Comparison of ENCODE assay signal across 19 cellular contexts in the genomic region with DNA sequence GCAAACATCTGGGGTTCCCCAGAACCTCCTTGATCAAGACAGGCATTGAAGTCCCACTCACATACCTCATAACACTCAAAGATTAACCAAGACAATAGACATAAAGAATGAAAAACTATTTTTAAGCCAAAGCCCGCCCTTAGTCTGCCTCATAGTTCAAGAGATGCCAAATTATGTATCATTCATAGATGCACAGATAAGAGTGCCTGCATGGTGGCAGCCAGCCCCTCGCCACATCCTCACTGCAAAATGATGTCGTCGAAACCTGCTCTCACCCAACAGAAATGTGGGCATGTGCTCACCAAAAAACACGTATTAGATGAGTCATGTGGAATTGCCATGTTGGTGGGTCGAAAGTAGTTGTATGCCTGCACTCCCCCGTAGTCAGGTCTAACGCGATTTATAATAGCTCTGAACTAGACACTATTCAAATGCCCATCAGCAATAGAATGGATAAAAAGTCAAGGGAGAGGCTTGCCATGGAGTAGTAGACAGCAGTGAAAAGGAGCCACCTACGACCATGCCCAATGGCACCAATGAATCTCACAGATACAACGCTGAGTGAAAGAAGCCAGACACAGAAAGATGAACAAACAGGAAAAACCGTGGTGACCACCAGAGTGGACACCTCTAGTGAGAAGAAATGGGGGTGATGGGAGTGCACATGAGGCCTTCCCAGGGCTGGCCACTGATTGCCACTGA.
A peak's percentile ranks its signal among the peaks of the same experiment; 100 is the strongest.
DNase-seq lines count a peak whose midpoint lies in the region; ATAC-seq, FAIRE-seq and TF ChIP-seq lines count a peak whose summit lies in the region.
"Had no signal": no experiment of that assay in that cellular context is flagged by ENCODE, and none has a peak within 500 bp of the region (broad histone marks: within the 10 kb centered on the region; RNA-seq: fewer than 3 reads in every experiment).

No MANE protein-coding gene starts in this region.

- H3K4me3 ChIP-seq in AG10803 (ENCODE audit: low read length) = no peak overlapping the region
- no peak overlapping the region for H3K4me3 ChIP-seq in astrocyte (ENCODE audit: insufficient read depth, low read depth, low read length)
- no peak overlapping the region for H3K4me3 ChIP-seq in ovary
- H3K4me3 ChIP-seq in lower lobe of right lung = no peak overlapping the region
- H3K4me3 ChIP-seq: A549, Peyer's patch had no signal

- H3K36me3 Mint-ChIP-seq in activated CD8-positive, alpha-beta T cell treated with anti-CD3 and anti-CD28 coated beads for 36 hours (ENCODE audit: low read depth) = no peaks in the 10 kb centered on the region
- H3K36me3 Mint-ChIP-seq in activated CD8-positive, alpha-beta T cell treated with anti-CD3 and anti-CD28 coated beads, Interleukin-2, amount 10 ng/mL, durations not matched to agents 7 days and 5 days (ENCODE audit: low read depth) = no peaks in the 10 kb centered on the region
- H3K36me3 Mint-ChIP-seq in astrocyte (ENCODE audit: low read depth, unreplicated experiment) = peaks cover 1% of the 10 kb centered on the region

- ATAC-seq in activated CD8-positive, alpha-beta T cell treated with anti-CD3 and anti-CD28 coated beads for 36 hours = peak; percentile 68
- no peak for ATAC-seq in activated CD8-positive, alpha-beta T cell treated with anti-CD3 and anti-CD28 coated beads, Interleukin-2, amount 10 ng/mL, durations not matched to agents 7 days and 5 days
- ATAC-seq in lower lobe of right lung = no peak
- ATAC-seq: A549, HCT116 had no signal

- H4K20me1 ChIP-seq in astrocyte (ENCODE audit: insufficient read depth, low read length) = no peaks in the 10 kb centered on the region

- H3K36me3 ChIP-seq in astrocyte (ENCODE audit: insufficient read depth, low read length) = no peaks in the 10 kb centered on the region
- H3K36me3 ChIP-seq in ovary = no peaks in the 10 kb centered on the region
- H3K36me3 ChIP-seq in lower lobe of right lung = no peaks in the 10 kb centered on the region
- H3K36me3 ChIP-seq: Peyer's patch had no signal

- H3K79me2 ChIP-seq in astrocyte (ENCODE audit: insufficient read depth, low read length) = no peaks in the 10 kb centered on the region

- H3K9me3 ChIP-seq in astrocyte (ENCODE audit: insufficient read depth, low read depth, low read length) (no peaks in the 10 kb centered on the region), ovary (no peaks in the 10 kb centered on the region), lower lobe of right lung (no peaks in the 10 kb centered on the region)
- H3K9me3 ChIP-seq: A549, Caco-2, Peyer's patch had no signal

- FAIRE-seq in HTR-8/SVneo (lab: Jason Lieb, UNC) (peak; percentile 62), astrocyte (lab: Jason Lieb, UNC) (no peak)
- FAIRE-seq: A549, GM12892 had no signal

- no peak for TF ChIP-seq EP300 in ovary (IDR thresholded peaks at IDR 0.05)

- no peak for TF ChIP-seq CTCF in activated CD8-positive, alpha-beta T cell treated with anti-CD3 and anti-CD28 coated beads for 36 hours (IDR thresholded peaks at IDR 0.05)
- TF ChIP-seq CTCF in AG10803 (conservative IDR thresholded peaks at IDR 0.05; ENCODE audit: low read length) (no peak), astrocyte (IDR thresholded peaks at IDR 0.05; ENCODE audit: insufficient read depth, low read depth, low read length) (no peak), ovary (IDR thresholded peaks at IDR 0.05) (no peak), lower lobe of right lung (IDR thresholded peaks at IDR 0.05) (no peak)

- CTCF ChIA-PET in activated CD8-positive, alpha-beta T cell treated with anti-CD3 and anti-CD28 coated beads for 36 hours (lab: Charles Lee) = no interaction called here
- CTCF ChIA-PET in activated CD8-positive, alpha-beta T cell treated with anti-CD3 and anti-CD28 coated beads, Interleukin-2, amount 10 ng/mL, durations not matched to agents 7 days and 5 days (lab: Charles Lee) = no interaction called here

- no peaks in the 10 kb centered on the region for H3K9me3 Mint-ChIP-seq in activated CD8-positive, alpha-beta T cell treated with anti-CD3 and anti-CD28 coated beads for 36 hours
- H3K9me3 Mint-ChIP-seq in activated CD8-positive, alpha-beta T cell treated with anti-CD3 and anti-CD28 coated beads, Interleukin-2, amount 10 ng/mL, durations not matched to agents 7 days and 5 days (ENCODE audit: insufficient read depth) = no peaks in the 10 kb centered on the region
- H3K9me3 Mint-ChIP-seq in astrocyte (ENCODE audit: unreplicated experiment) = peaks cover 2% of the 10 kb centered on the region

- H3K4me1 ChIP-seq in astrocyte (ENCODE audit: insufficient read depth, low read length) (no peaks in the 10 kb centered on the region), ovary (ENCODE audit: insufficient read depth) (no peaks in the 10 kb centered on the region), lower lobe of right lung (no peaks in the 10 kb centered on the region)
- H3K4me1 ChIP-seq: A549, Caco-2, Peyer's patch had no signal

- DNase-seq in activated CD8-positive, alpha-beta T cell treated with anti-CD3 and anti-CD28 coated beads for 36 hours = peak; percentile 39
- no peak for DNase-seq in activated CD8-positive, alpha-beta T cell treated with anti-CD3 and anti-CD28 coated beads, Interleukin-2, amount 10 ng/mL, durations not matched to agents 7 days and 5 days
- peak; percentile 24 for DNase-seq in AG10803 (ENCODE audit: low read depth)
- DNase-seq in HTR-8/SVneo (ENCODE audit: insufficient read length, low spot score) = no peak
- DNase-seq in astrocyte (ENCODE audit: low read depth) = peak; percentile 47
- no peak for DNase-seq in NCI-H2196 treated with DMSO at 0.1 percent for 48 hours (lab: John Stamatoyannopoulos, UW; ENCODE audit: unreplicated experiment)
- no peak for DNase-seq in ovary
- no peak for DNase-seq in lower lobe of right lung
- DNase-seq: AML-193, Caco-2, GDM1, NCI-H1930, NCI-H2171, NCI-H774, Peyer's patch had no signal

- H2AFZ ChIP-seq in astrocyte (ENCODE audit: low read depth, low read length) = no peak overlapping the region

- H3K27me3 Mint-ChIP-seq in activated CD8-positive, alpha-beta T cell treated with anti-CD3 and anti-CD28 coated beads for 36 hours = no peaks in the 10 kb centered on the region
- H3K27me3 Mint-ChIP-seq in activated CD8-positive, alpha-beta T cell treated with anti-CD3 and anti-CD28 coated beads, Interleukin-2, amount 10 ng/mL, durations not matched to agents 7 days and 5 days (ENCODE audit: low read depth) = no peaks in the 10 kb centered on the region
- peaks cover 30% of the 10 kb centered on the region for H3K27me3 Mint-ChIP-seq in astrocyte (ENCODE audit: low read depth, unreplicated experiment)

- TF ChIP-seq POLR2A in ovary (IDR thresholded peaks at IDR 0.05) = no peak

- POLR2A ChIA-PET in activated CD8-positive, alpha-beta T cell treated with anti-CD3 and anti-CD28 coated beads for 36 hours (lab: Charles Lee) = no interaction called here
- POLR2A ChIA-PET in activated CD8-positive, alpha-beta T cell treated with anti-CD3 and anti-CD28 coated beads, Interleukin-2, amount 10 ng/mL, durations not matched to agents 7 days and 5 days (lab: Charles Lee) = interaction anchor here (0.6 kb wide), 1 partner anchor 944 kb away, joined by 3 read pairs; no protein-coding TSS in a partner anchor

- intact Hi-C loops in activated CD8-positive, alpha-beta T cell treated with anti-CD3 and anti-CD28 coated beads for 36 hours (cut with micrococcal nuclease) = no loop called here
- intact Hi-C loops in ovary (cut with DNase I) (no loop called here), lower lobe of right lung (cut with DNase I) (no loop called here)

- H3K4me2 ChIP-seq in astrocyte (ENCODE audit: low read length) = no peak overlapping the region
- H3K4me2 ChIP-seq: A549, KMS-11 had no signal

- H3K27ac Mint-ChIP-seq in activated CD8-positive, alpha-beta T cell treated with anti-CD3 and anti-CD28 coated beads for 36 hours = no peak overlapping the region
- no peak overlapping the region for H3K27ac Mint-ChIP-seq in activated CD8-positive, alpha-beta T cell treated with anti-CD3 and anti-CD28 coated beads, Interleukin-2, amount 10 ng/mL, durations not matched to agents 7 days and 5 days
- no peak overlapping the region for H3K27ac Mint-ChIP-seq in astrocyte (ENCODE audit: unreplicated experiment)

- H3K4me1 Mint-ChIP-seq in activated CD8-positive, alpha-beta T cell treated with anti-CD3 and anti-CD28 coated beads for 36 hours (ENCODE audit: low read depth) = peaks cover 12% of the 10 kb centered on the region
- peaks cover 13% of the 10 kb centered on the region for H3K4me1 Mint-ChIP-seq in activated CD8-positive, alpha-beta T cell treated with anti-CD3 and anti-CD28 coated beads, Interleukin-2, amount 10 ng/mL, durations not matched to agents 7 days and 5 days (ENCODE audit: low read depth)
- H3K4me1 Mint-ChIP-seq in astrocyte (ENCODE audit: low read depth, unreplicated experiment) = peaks cover 2% of the 10 kb centered on the region

- H3K27ac ChIP-seq in astrocyte (ENCODE audit: low read depth, low read length) = no peak overlapping the region
- H3K27ac ChIP-seq in ovary = no peak overlapping the region
- H3K27ac ChIP-seq in lower lobe of right lung = no peak overlapping the region
- H3K27ac ChIP-seq: A549, KMS-11, Peyer's patch had no signal

- WGBS in ovary, 3 donors = 84 to 87% (median 87%) methylated on average over 12 of the region's 12 CpGs

- H3K9ac ChIP-seq in astrocyte (ENCODE audit: low read length) = no peak overlapping the region
- H3K9ac ChIP-seq: KMS-11 had no signal

- H3K4me3 Mint-ChIP-seq in activated CD8-positive, alpha-beta T cell treated with anti-CD3 and anti-CD28 coated beads for 36 hours = no peak overlapping the region
- H3K4me3 Mint-ChIP-seq in activated CD8-positive, alpha-beta T cell treated with anti-CD3 and anti-CD28 coated beads, Interleukin-2, amount 10 ng/mL, durations not matched to agents 7 days and 5 days = no peak overlapping the region
- no peak overlapping the region for H3K4me3 Mint-ChIP-seq in astrocyte (ENCODE audit: unreplicated experiment)

- H3K27me3 ChIP-seq in astrocyte (ENCODE audit: insufficient read depth, low read length) (peaks cover 3% of the 10 kb centered on the region), ovary (no peaks in the 10 kb centered on the region), lower lobe of right lung (ENCODE audit: low read depth) (no peaks in the 10 kb centered on the region)
- H3K27me3 ChIP-seq: Peyer's patch had no signal

Comparison
In these comparisons a context has a peak if more than half of its experiments do, and no peak if none do; other contexts are left out.
1. DNase-seq: peak in activated CD8-positive, alpha-beta T cell treated with anti-CD3 and anti-CD28 coated beads for 36 hours (single experiment), AG10803 (single experiment) and astrocyte (single experiment); none in activated CD8-positive, alpha-beta T cell treated with anti-CD3 and anti-CD28 coated beads, Interleukin-2, amount 10 ng/mL, durations not matched to agents 7 days and 5 days (single experiment), HTR-8/SVneo (single experiment), NCI-H2196 treated with DMSO at 0.1 percent for 48 hours (single experiment), ovary (0 of 5) and lower lobe of right lung (single experiment).